In genomic region chr2:160434254-160434948, GRCh38 we compare ENCODE assay signal across 21 cellular contexts. TPM values are rescaled to one million over a fixed set of nuclear protein-coding genes. Genes with fewer than 3 reads are reported as not detected.
DNase-seq lines count a peak whose midpoint lies in the region; ATAC-seq, FAIRE-seq and TF ChIP-seq lines count a peak whose summit lies in the region.
"Had no signal": no experiment of that assay in that cellular context is flagged by ENCODE, and none has a peak within 500 bp of the region (broad histone marks: within the 10 kb centered on the region; RNA-seq: fewer than 3 reads in every experiment).

No MANE protein-coding gene starts in this region.

- H3K27ac Mint-ChIP-seq in T-cell (peak overlapping the region; percentile 56 to 60), mesothelial cell of epicardium (peak overlapping the region; percentile 90)
- H3K27ac Mint-ChIP-seq: activated CD4-positive, alpha-beta T cell treated with anti-CD3 and anti-CD28 coated beads for 36 hours; activated naive CD8-positive, alpha-beta T cell treated with anti-CD3 and anti-CD28 coated beads, Interleukin-2, amount 50 U/mL, for 24 hours; CD14-positive monocyte; immature natural killer cell; naive B cell had no signal

- H3K27me3 ChIP-seq in HepG2 (ENCODE audit: control insufficient read depth in 1 of 2, insufficient read depth in 2 of 2, low read length in 2 of 2) (no peaks in the 10 kb centered on the region), right lobe of liver (no peaks in the 10 kb centered on the region)
- H3K27me3 ChIP-seq: brain microvascular endothelial cell, heart right ventricle, stomach had no signal

- CTCF ChIA-PET in HepG2 (lab: Yijun Ruan, JAX; ENCODE audit: low intra/inter-chr PET ratio, low total read pairs) = no interaction called here
- CTCF ChIA-PET in T-cell (lab: Charles Lee) = interaction anchor here (0.5 to 1.4 kb wide), 6 partner anchors 11 to 113 kb away, joined by 3 to 8 read pairs (median 4); no protein-coding TSS in a partner anchor

- peaks cover 13% of the 10 kb centered on the region for H3K79me2 ChIP-seq in HepG2 (ENCODE audit: insufficient read depth, low read length)

- WGBS in HepG2 (ENCODE audit: low lambda C conversion rate) = 39% methylated on average over 3 of the region's 3 CpGs
- 81% methylated on average over 3 of the region's 3 CpGs for WGBS in right lobe of liver (ENCODE audit: insufficient coverage, low coverage, low lambda C conversion rate, missing lambda C conversion rate)

- peak overlapping the region; percentile 30 for H3K4me2 ChIP-seq in HepG2 (ENCODE audit: low read depth, low read length)

- H3K4me3 Mint-ChIP-seq in T-cell = peak overlapping the region in 1 of 3 donors; percentile 17
- H3K4me3 Mint-ChIP-seq in mesothelial cell of epicardium = no peak overlapping the region
- H3K4me3 Mint-ChIP-seq: activated CD4-positive, alpha-beta T cell treated with anti-CD3 and anti-CD28 coated beads for 36 hours; activated naive CD8-positive, alpha-beta T cell treated with anti-CD3 and anti-CD28 coated beads, Interleukin-2, amount 50 U/mL, for 24 hours; CD14-positive monocyte; immature natural killer cell; naive B cell had no signal

- peaks cover 49 to 65% (median 52%) of the 10 kb centered on the region in 3 donors for H3K4me1 Mint-ChIP-seq in T-cell
- H3K4me1 Mint-ChIP-seq in mesothelial cell of epicardium = peaks cover 12% of the 10 kb centered on the region

- ATAC-seq in HepG2 (peak; percentile 63), right lobe of liver (no peak), T-cell (replicated peaks in 1 of 4) (no peak), GM21619 (IDR thresholded peaks at IDR 0.05; ENCODE audit: unreplicated experiment) (no peak), esophagus mucosa (no peak)
- ATAC-seq: heart right ventricle had no signal

- H4K20me1 ChIP-seq in HepG2 (ENCODE audit: insufficient read depth, low read length) = no peaks in the 10 kb centered on the region

- H3K9me3 Mint-ChIP-seq in T-cell (peaks cover 0 to 7% (median 4%) of the 10 kb centered on the region in 3 donors), mesothelial cell of epicardium (peaks cover 12% of the 10 kb centered on the region)
- H3K9me3 Mint-ChIP-seq: immature natural killer cell, naive B cell had no signal

- H3K9ac ChIP-seq in HepG2 (ENCODE audit: insufficient read depth, low read depth, low read length) = no peak overlapping the region

- in situ Hi-C loops in HepG2 (cut with HindIII; ENCODE audit: extremely low pct_ligation_motif_present, low pct_unique_long_range_greater_than_20kb) = no loop called here
- in situ Hi-C loops in GM13976 (cut with MboI; ENCODE audit: low sequenced_read_pairs, unreplicated experiment) = no loop called here

- H3K4me1 ChIP-seq in HepG2 (ENCODE audit: insufficient read depth, low read length) = peaks cover 23% of the 10 kb centered on the region
- H3K4me1 ChIP-seq in right lobe of liver = peaks cover 0 to 10% (median 2%) of the 10 kb centered on the region in 4 donors
- H3K4me1 ChIP-seq: colonic mucosa had no signal

- FAIRE-seq in HepG2 (lab: Jason Lieb, UNC) = peak; percentile 28
- FAIRE-seq: GM12891 had no signal

- TF ChIP-seq CTCF in HepG2 (CRISPR knock-in tag; IDR thresholded peaks at IDR 0.05) (no peak), right lobe of liver (IDR thresholded peaks at IDR 0.05) (no peak), mesothelial cell of epicardium (IDR thresholded peaks at IDR 0.05; ENCODE audit: unreplicated experiment) (no peak), GM13976 (IDR thresholded peaks at IDR 0.05; ENCODE audit: borderline replicate concordance, control extremely low read depth, extremely low read depth, insufficient read depth, missing control alignments) (no peak)

- DNase-seq in HepG2 (ENCODE audit: low spot score) (peak; percentile 57), right lobe of liver (no peak), T-cell (no peak), mesothelial cell of epicardium (ENCODE audit: low spot score in 2 of 2, unreplicated experiment in 2 of 2) (no peak), GM13976 (ENCODE audit: low spot score) (no peak)
- no peak for DNase-seq in activated naive CD4-positive, alpha-beta T cell treated with anti-CD3 and anti-CD28 coated beads, Interleukin-2, amount 50 U/mL, for 16 hours
- DNase-seq: activated CD4-positive, alpha-beta T cell treated with anti-CD3 and anti-CD28 coated beads for 36 hours; activated naive CD8-positive, alpha-beta T cell treated with anti-CD3 and anti-CD28 coated beads, Interleukin-2, amount 50 U/mL, for 24 hours; brain microvascular endothelial cell; colonic mucosa; DMS153; heart right ventricle; immature natural killer cell; Karpas-422; naive B cell; posterior cingulate gyrus; stomach had no signal

- TF ChIP-seq RAD21 in HepG2 (CRISPR knock-in tag; IDR thresholded peaks at IDR 0.05) = no peak

- H3K36me3 Mint-ChIP-seq in T-cell (peaks cover 28% of the 10 kb centered on the region), mesothelial cell of epicardium (peaks cover 29% of the 10 kb centered on the region)
- H3K36me3 Mint-ChIP-seq: immature natural killer cell, naive B cell had no signal

- POLR2A ChIA-PET in HepG2 (lab: Yijun Ruan, JAX) (interaction anchor here (0.7 to 1.2 kb wide), 3 partner anchors 57 to 59 kb away, joined by 3 to 9 read pairs (median 7); partner anchors contain the start of gene RBMS1), T-cell (lab: Charles Lee) (interaction anchor here in 1 of 2 donors (0.5 to 0.7 kb wide), 3 partner anchors 36 to 91 kb away, joined by 3 to 6 read pairs (median 4); no protein-coding TSS in a partner anchor)

- H3K27ac ChIP-seq in HepG2 (ENCODE audit: extremely low read length, insufficient read depth, low read length) (no peak overlapping the region), right lobe of liver (no peak overlapping the region)
- H3K27ac ChIP-seq: brain microvascular endothelial cell, colonic mucosa, stomach had no signal

- H3K4me3 ChIP-seq in HepG2 (replicated peaks in 1 of 3; ENCODE audit: insufficient read depth in 1 of 3, low read depth in 2 of 3, low read length in 3 of 3) = 0 out of 6 replicates have a peak overlapping the region, but pooled peaks of 1 of the 3 experiments have one; percentile 6
- no peak overlapping the region for H3K4me3 ChIP-seq in right lobe of liver
- H3K4me3 ChIP-seq: colonic mucosa, heart right ventricle, stomach had no signal

- BruUV-seq in HepG2 (replicated peaks; lab: Mats Ljungman, UMichigan) = no TSS peak

- H3K36me3 ChIP-seq in HepG2 (replicated peaks in 1 of 2; ENCODE audit: control insufficient read depth in 1 of 2, insufficient read depth in 2 of 2, low read length in 2 of 2) (peaks cover 3 to 4% of the 10 kb centered on the region in 2 experiments; a peak in 4 of 5 replicates), right lobe of liver (no peaks in the 10 kb centered on the region)
- H3K36me3 ChIP-seq: brain microvascular endothelial cell, colonic mucosa had no signal

- TF ChIP-seq POLR2A in HepG2 (IDR thresholded peaks at IDR 0.05; ENCODE audit: insufficient read depth in 1 of 2, low read depth in 2 of 2, low read length in 2 of 2) (no peak), right lobe of liver (IDR thresholded peaks at IDR 0.05) (no peak)

- peaks cover 17% of the 10 kb centered on the region for H3K9me3 ChIP-seq in HepG2 (ENCODE audit: low read length)
- no peaks in the 10 kb centered on the region for H3K9me3 ChIP-seq in right lobe of liver
- H3K9me3 ChIP-seq: colonic mucosa had no signal

- no peak overlapping the region for H2AFZ ChIP-seq in HepG2 (ENCODE audit: low read length)

- H3K27me3 Mint-ChIP-seq in T-cell (no peaks in the 10 kb centered on the region), mesothelial cell of epicardium (ENCODE audit: low read depth) (no peaks in the 10 kb centered on the region)
- H3K27me3 Mint-ChIP-seq: activated CD4-positive, alpha-beta T cell treated with anti-CD3 and anti-CD28 coated beads for 36 hours had no signal

- intact Hi-C loops in HepG2 (cut with micrococcal nuclease; ENCODE audit: unreplicated experiment) (no loop called here), right lobe of liver (cut with DNase I) (no loop called here)

- peak in 1 of 2 experiments; percentile 55; a peak in 1 of 4 replicates for TF ChIP-seq EP300 in HepG2 (IDR thresholded peaks at IDR 0.05; ENCODE audit: low read depth in 2 of 2, low read length in 2 of 2)
- no peak for TF ChIP-seq EP300 in HepG2 (CRISPR knock-in tag; IDR thresholded peaks at IDR 0.05; ENCODE audit: borderline replicate concordance)

TF ChIP-seq in HepG2, 621 proteins besides CTCF, POLR2A, EP300 and RAD21 (continues in another document):
- TF ChIP-seq BCL6 (CRISPR knock-in tag; IDR thresholded peaks at IDR 0.05) = 0 out of 2 replicates have a peak, but pooled peaks have one; percentile 11

RNA-seq across cellular contexts. Expression of gene RBMS1, which starts 59.2 kb away (rescaled TPM):
- total RNA-seq in HepG2 (2016; rRNA removed; fragmentation: Illumina TruSeq; extraction: Trizol) = 52.1 and 55.5 TPM in 2 replicates
- total RNA-seq in HepG2 (2016; cell fraction: cytosol; rRNA removed; fragmentation: Illumina TruSeq; extraction: Trizol; ENCODE audit: low read depth) = 4.1 and 5.2 TPM in 2 replicates
- 51.6 and 52.5 TPM in 2 replicates for total RNA-seq in HepG2 (2016; cell fraction: insoluble cytoplasmic fraction; rRNA removed; fragmentation: Illumina TruSeq; extraction: Trizol)
- total RNA-seq in HepG2 (2016; cell fraction: membrane; rRNA removed; fragmentation: Illumina TruSeq; extraction: Trizol) = 18.5 and 21.0 TPM in 2 replicates
- 44.0 and 59.0 TPM in 2 replicates for total RNA-seq in HepG2 (2016; cell fraction: nucleus; rRNA removed; fragmentation: Illumina TruSeq; extraction: Trizol)
- 82.9 and 110 TPM in 2 replicates for polyA plus RNA-seq in HepG2 (2011; rRNA removed)
- 71.0 and 80.7 TPM in 2 replicates for polyA plus RNA-seq in HepG2 (2011; cell fraction: cytosol; rRNA removed)
- 50.6 and 54.0 TPM in 2 replicates for polyA plus RNA-seq in HepG2 (2011; cell fraction: nucleus; rRNA removed)
- polyA plus RNA-seq in HepG2 (2012) = 70.0 and 92.2 TPM in 2 replicates
- polyA plus RNA-seq in HepG2 (2016; cell fraction: cytosol; fragmentation: Illumina TruSeq; extraction: Trizol; ENCODE audit: low read depth) = 2.6 and 2.7 TPM in 2 replicates
- polyA plus RNA-seq in HepG2 (2016; cell fraction: insoluble cytoplasmic fraction; fragmentation: Illumina TruSeq; extraction: Trizol; ENCODE audit: low read depth) = 51.8 and 60.2 TPM in 2 replicates
- 10.2 and 12.3 TPM in 2 replicates for polyA plus RNA-seq in HepG2 (2016; cell fraction: membrane; fragmentation: Illumina TruSeq; extraction: Trizol; ENCODE audit: low read depth)
- polyA plus RNA-seq in HepG2 (2016; cell fraction: nucleus; fragmentation: Illumina TruSeq; extraction: Trizol; ENCODE audit: insufficient read depth, low read depth) = 43.3 and 48.9 TPM in 2 replicates
- polyA minus RNA-seq in HepG2 (2011; rRNA and poly(A)+ RNA removed; ENCODE audit: low replicate concordance) = 28.8 and 93.8 TPM in 2 replicates
- polyA minus RNA-seq in HepG2 (2011; cell fraction: cytosol; rRNA and poly(A)+ RNA removed) = 56.0 and 61.6 TPM in 2 replicates
- 172 and 186 TPM in 2 replicates for polyA minus RNA-seq in HepG2 (2011; cell fraction: nucleus; rRNA and poly(A)+ RNA removed)
- total RNA-seq in right lobe of liver = 10 to 100 TPM in 4 of 6 experiments, 1 to 10 TPM in 2; 8.5 to 21.4 (median 14.3) TPM
- 100 to 1,000 TPM in 3 of 5 donors, 10 to 100 TPM in 2; 94.2 to 137 (median 105) TPM for total RNA-seq in T-cell
- 124 to 128 TPM (median 125 TPM) in 3 replicates for total RNA-seq in mesothelial cell of epicardium
- total RNA-seq in esophagus mucosa = 28.2 TPM
